20 cellular contexts compared by ENCODE assay signal in genomic region chr17:57313276-57313835, GRCh38. TPM values are rescaled to one million over a fixed set of nuclear protein-coding genes. Genes with fewer than 3 reads are reported as not detected.
DNase-seq lines count a peak whose midpoint lies in the region; ATAC-seq and TF ChIP-seq lines count a peak whose summit lies in the region.
"Had no signal": no experiment of that assay in that cellular context is flagged by ENCODE, and none has a peak within 500 bp of the region (broad histone marks: within the 10 kb centered on the region; RNA-seq: fewer than 3 reads in every experiment).

No MANE protein-coding gene starts in this region.

- peaks cover 27% of the 10 kb centered on the region for H3K4me1 Mint-ChIP-seq in T-helper 17 cell
- peaks cover 55% of the 10 kb centered on the region for H3K4me1 Mint-ChIP-seq in neural crest cell

- H3K27me3 Mint-ChIP-seq in T-helper 17 cell (no peaks in the 10 kb centered on the region), neural crest cell (ENCODE audit: low read depth) (no peaks in the 10 kb centered on the region)
- H3K27me3 Mint-ChIP-seq: naive thymus-derived CD4-positive, alpha-beta T cell; stimulated activated memory B cell treated with anti-CD40 and anti-IgM and Interleukin-4, amounts not matched to agents 10 μg/mL and 1 μg/mL and 100 μg/mL, for 72 hours had no signal

- DNase-seq in NCI-H1436 treated with DMSO at 0.1 percent for 48 hours (lab: John Stamatoyannopoulos, UW) (peak; percentile 31), NCI-H1436 (lab: John Stamatoyannopoulos, UW) (no peak), NCI-H1417 (lab: John Stamatoyannopoulos, UW) (peak in 2 of 3 experiments; percentile 68 to 90), T-helper 17 cell (no peak), neural crest cell (ENCODE audit: low read depth, low spot score) (no peak), germinal center (ENCODE audit: low spot score) (no peak), NCI-H82 treated with DMSO at 0.1 percent for 48 hours (lab: John Stamatoyannopoulos, UW; ENCODE audit: unreplicated experiment) (no peak)
- DNase-seq: activated CD4-positive, alpha-beta T cell treated with anti-CD3 and anti-CD28 coated beads for 1 hour; aorta; C1 segment of cervical spinal cord; cortex of kidney; DMS79 treated with DMSO at 0.1 percent for 48 hours; lower lobe of right lung; naive thymus-derived CD4-positive, alpha-beta T cell; NCI-H226; psoas muscle; spleen; transverse colon had no signal

- H3K4me3 Mint-ChIP-seq in T-helper 17 cell (no peak overlapping the region), neural crest cell (peak overlapping the region; percentile 61)
- H3K4me3 Mint-ChIP-seq: naive thymus-derived CD4-positive, alpha-beta T cell; stimulated activated memory B cell treated with anti-CD40 and anti-IgM and Interleukin-4, amounts not matched to agents 10 μg/mL and 1 μg/mL and 100 μg/mL, for 72 hours had no signal

- TF ChIP-seq CTCF in neural crest cell (conservative IDR thresholded peaks at IDR 0.05): no peak

- ATAC-seq in T-helper 17 cell: no peak
- ATAC-seq in HG02759 (IDR thresholded peaks at IDR 0.05; ENCODE audit: unreplicated experiment): no peak
- ATAC-seq: lower lobe of right lung; naive thymus-derived CD4-positive, alpha-beta T cell; psoas muscle; stimulated activated memory B cell treated with anti-CD40 and anti-IgM and Interleukin-4, amounts not matched to agents 10 μg/mL and 1 μg/mL and 100 μg/mL, for 72 hours had no signal

- H3K36me3 Mint-ChIP-seq in T-helper 17 cell (ENCODE audit: low read depth) (no peaks in the 10 kb centered on the region), neural crest cell (ENCODE audit: low read depth) (peaks cover 4% of the 10 kb centered on the region)

- H3K9me3 Mint-ChIP-seq in neural crest cell: no peaks in the 10 kb centered on the region
- H3K9me3 Mint-ChIP-seq: naive thymus-derived CD4-positive, alpha-beta T cell; stimulated activated memory B cell treated with anti-CD40 and anti-IgM and Interleukin-4, amounts not matched to agents 10 μg/mL and 1 μg/mL and 100 μg/mL, for 72 hours had no signal

- H3K27ac Mint-ChIP-seq in T-helper 17 cell (peak overlapping the region; percentile 4), neural crest cell (ENCODE audit: unreplicated experiment) (peak overlapping the region; percentile 20)
- H3K27ac Mint-ChIP-seq: stimulated activated memory B cell treated with anti-CD40 and anti-IgM and Interleukin-4, amounts not matched to agents 10 μg/mL and 1 μg/mL and 100 μg/mL, for 72 hours had no signal

- no peaks in the 10 kb centered on the region for H3K9me3 ChIP-seq in T-helper 17 cell (ENCODE audit: control insufficient read depth, low read length, poor library complexity, severe bottlenecking)
- H3K9me3 ChIP-seq: lower lobe of right lung, psoas muscle, spleen, transverse colon had no signal

RNA-seq across cellular contexts. Expression of gene MSI2, which starts 57.0 kb away (rescaled TPM):
- total RNA-seq in T-helper 17 cell (100 to 1,000 TPM; 148 to 151 TPM), neural crest cell (140 and 150 TPM in 2 replicates)

Comparison
In these comparisons a context has a peak if more than half of its experiments do, and no peak if none do; other contexts are left out.
1. DNase-seq: peak in NCI-H1436 treated with DMSO at 0.1 percent for 48 hours (single experiment) and NCI-H1417 (2 of 3); none in NCI-H1436 (single experiment), T-helper 17 cell (0 of 3), neural crest cell (single experiment), germinal center (single experiment) and NCI-H82 treated with DMSO at 0.1 percent for 48 hours (single experiment).